Comparison of ENCODE assay signal across 8 cellular contexts in genomic region chr1:74732960-74733615, GRCh38. TPM values are rescaled to one million over a fixed set of nuclear protein-coding genes. Genes with fewer than 3 reads are reported as not detected.
DNase-seq lines count a peak whose midpoint lies in the region; ATAC-seq and TF ChIP-seq lines count a peak whose summit lies in the region.

CRYZ (minus strand) TSS chr1:74733050; CDS start chr1:74724821, 8,229 bp downstream.
A gene with protein sequence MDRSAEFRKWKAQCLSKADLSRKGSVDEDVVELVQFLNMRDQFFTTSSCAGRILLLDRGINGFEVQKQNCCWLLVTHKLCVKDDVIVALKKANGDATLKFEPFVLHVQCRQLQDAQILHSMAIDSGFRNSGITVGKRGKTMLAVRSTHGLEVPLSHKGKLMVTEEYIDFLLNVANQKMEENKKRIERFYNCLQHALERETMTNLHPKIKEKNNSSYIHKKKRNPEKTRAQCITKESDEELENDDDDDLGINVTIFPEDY (plus strand): TSS chr1:74733152. CDS start chr1:74733245, 93 bp downstream.

- ATAC-seq in GM19025 (IDR thresholded peaks at IDR 0.05; ENCODE audit: low read depth, unreplicated experiment) = peak; percentile 53
- peak; percentile 66 for ATAC-seq in HG03342 (IDR thresholded peaks at IDR 0.05; ENCODE audit: unreplicated experiment)
- peak; percentile 82 to 83 for ATAC-seq in activated CD4-positive, CD25-positive, alpha-beta regulatory T cell treated with anti-CD3 and anti-CD28 coated beads, Interleukin-2, amount 50 U/mL, for 24 hours

- peak; percentile 62 for DNase-seq in AG09309 (ENCODE audit: low read depth)
- DNase-seq in NCI-H446 treated with DMSO at 0.1 percent for 48 hours (lab: John Stamatoyannopoulos, UW) = peak; percentile 91
- peak; percentile 97 for DNase-seq in cerebellar cortex (ENCODE audit: low spot score)
- peak; percentile 75 for DNase-seq in kidney epithelial cell (ENCODE audit: low read depth)
- DNase-seq in stimulated activated CD4-positive, alpha-beta T cell treated with anti-CD3 and anti-CD28 coated beads, Interleukin-15, amount 100 ng/mL, for 48 hours (ENCODE audit: low read depth in 2 of 2) = peak; percentile 70 to 76

- H3K27me3 ChIP-seq in kidney epithelial cell (ENCODE audit: control insufficient read depth, insufficient read depth, low read length) = no peaks in the 10 kb centered on the region

- H3K4me3 ChIP-seq in AG09309 (ENCODE audit: control insufficient read depth, low read depth, low read length) (peak within 1 kb of the TSS; percentile 79), kidney epithelial cell (ENCODE audit: low read depth, low read length) (peak within 1 kb of the TSS; percentile 58)

- peaks cover 2% of the 10 kb centered on the region for H3K36me3 ChIP-seq in kidney epithelial cell (ENCODE audit: control insufficient read depth, insufficient read depth, low read length)

- TF ChIP-seq CTCF in AG09309 (IDR thresholded peaks at IDR 0.05; ENCODE audit: control insufficient read depth, insufficient read depth, low read depth, low read length, missing control alignments) (peak; percentile 0), kidney epithelial cell (IDR thresholded peaks at IDR 0.05; ENCODE audit: insufficient read depth, low read length, poor library complexity, severe bottlenecking) (no peak)

RNA-seq across cellular contexts. Expression of gene CRYZ, which starts in this region (rescaled TPM):
- 38.0 and 38.4 TPM in 2 replicates for total RNA-seq in kidney epithelial cell

RNA-seq across cellular contexts. Expression of the second gene that starts in this region (rescaled TPM):
- total RNA-seq in kidney epithelial cell = 8.6 and 9.5 TPM in 2 replicates

Comparison
In these comparisons a context has a peak if more than half of its experiments do, and no peak if none do; other contexts are left out.
1. Peak in every context shown above with its lines: DNase-seq, ATAC-seq and H3K4me3 ChIP-seq.